28 cellular contexts compared by ENCODE assay signal in the genomic region with DNA sequence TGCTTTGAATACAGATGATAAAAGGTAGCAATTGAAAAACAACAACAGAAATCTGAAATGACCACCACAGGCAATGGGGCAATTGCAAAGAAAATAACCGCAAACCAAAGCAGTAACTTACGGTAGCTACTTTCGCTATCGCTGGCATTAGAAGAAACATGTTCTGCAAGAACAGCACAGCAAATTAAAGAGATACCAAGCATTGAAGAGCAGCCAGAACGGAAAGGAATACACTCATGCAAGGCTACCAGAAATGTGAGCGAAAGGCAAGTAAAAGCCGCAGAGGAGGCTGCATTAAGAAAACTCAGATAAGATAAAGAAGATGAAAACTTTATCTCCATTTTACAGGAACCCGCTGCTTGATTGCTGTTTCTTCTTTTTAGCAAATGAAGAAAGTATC.
A peak's percentile ranks its signal among the peaks of the same experiment; 100 is the strongest.
DNase-seq lines count a peak whose midpoint lies in the region; ATAC-seq, FAIRE-seq and TF ChIP-seq lines count a peak whose summit lies in the region.
"Had no signal": no experiment of that assay in that cellular context is flagged by ENCODE, and none has a peak within 500 bp of the region (broad histone marks: within the 10 kb centered on the region; RNA-seq: fewer than 3 reads in every experiment).

No MANE protein-coding gene starts in this region.

- H3K9me3 Mint-ChIP-seq in nephron progenitor cell: no peaks in the 10 kb centered on the region
- H3K9me3 Mint-ChIP-seq: activated naive CD4-positive, alpha-beta T cell treated with anti-CD3 and anti-CD28 coated beads, Interleukin-2, amount 10 ng/mL, durations not matched to agents 7 days and 5 days; H9; T-helper 1 cell treated with Interleukin-12 subunit alpha and Interleukin-12 subunit beta and Interleukin-4 antibody, amounts not matched to agents 30 μg/mL and 1 μg/mL, for 36 hours had no signal

- ATAC-seq in HG03342 (IDR thresholded peaks at IDR 0.05; ENCODE audit: unreplicated experiment): no peak
- ATAC-seq: activated CD8-positive, alpha-beta T cell treated with anti-CD3 and anti-CD28 coated beads, Interleukin-2, amount 10 ng/mL, durations not matched to agents 7 days and 5 days; GM12878; lower lobe of right lung; naive thymus-derived CD4-positive, alpha-beta T cell had no signal

- intact Hi-C loops in tibial artery (cut with DNase I; ENCODE audit: low total_unique reads): no loop called here

- no peaks in the 10 kb centered on the region for H3K9me3 ChIP-seq in tibial artery
- H3K9me3 ChIP-seq: adrenal gland, lower lobe of right lung, SK-N-SH had no signal

- in situ Hi-C loops in ACHN (cut with HindIII; ENCODE audit: low pct_ligation_motif_present, low pct_unique_long_range_greater_than_20kb, low sequenced_read_pairs): no loop called here

- no peaks in the 10 kb centered on the region for H3K4me1 ChIP-seq in tibial artery
- H3K4me1 ChIP-seq: adrenal gland, lower lobe of right lung had no signal

- H3K27ac ChIP-seq in tibial artery: no peak overlapping the region
- H3K27ac ChIP-seq: adrenal gland, HL-60, lower lobe of right lung had no signal

- TF ChIP-seq POLR2A in GM12892 (IDR thresholded peaks at IDR 0.05; ENCODE audit: low read depth, low read length): no peak

- peak; percentile 38 for DNase-seq in ACHN
- peak; percentile 11 for DNase-seq in LNCaP clone FGC (ENCODE audit: low read depth)
- DNase-seq in amniotic epithelial cell (ENCODE audit: low read depth): peak; percentile 63
- DNase-seq in nephron progenitor cell: no peak
- no peak for DNase-seq in COLO668 (lab: John Stamatoyannopoulos, UW; ENCODE audit: unreplicated experiment)
- DNase-seq in GM12892 (ENCODE audit: insufficient read length): no peak
- DNase-seq in tibial artery: no peak
- DNase-seq: activated CD4-positive, alpha-beta T cell treated with anti-CD3 and anti-CD28 coated beads for 4 hours; activated CD8-positive, alpha-beta T cell treated with anti-CD3 and anti-CD28 coated beads, Interleukin-2, amount 10 ng/mL, durations not matched to agents 7 days and 5 days; activated naive CD4-positive, alpha-beta T cell treated with anti-CD3 and anti-CD28 coated beads, Interleukin-2, amount 10 ng/mL, durations not matched to agents 7 days and 5 days; adrenal gland; CD4-positive, CD25-positive, alpha-beta regulatory T cell; DMS 273 treated with DMSO at 0.1 percent for 48 hours; EL; H9; Karpas-422; lower lobe of right lung; naive thymus-derived CD4-positive, alpha-beta T cell; NCI-H1436 treated with DMSO at 0.1 percent for 48 hours; NCI-H446 treated with DMSO at 0.1 percent for 48 hours; SK-N-SH; stimulated activated CD4-positive, alpha-beta T cell treated with anti-CD3 and anti-CD28 coated beads, Interleukin-4, amount 100 ng/mL, for 24 hours had no signal

- FAIRE-seq in GM12892 (lab: Jason Lieb, UNC): no peak
- FAIRE-seq: endothelial cell of umbilical vein, GM12878, TTC549 had no signal

- no peak overlapping the region for H3K4me3 Mint-ChIP-seq in nephron progenitor cell
- H3K4me3 Mint-ChIP-seq: activated CD8-positive, alpha-beta T cell treated with anti-CD3 and anti-CD28 coated beads, Interleukin-2, amount 10 ng/mL, durations not matched to agents 7 days and 5 days; activated naive CD4-positive, alpha-beta T cell treated with anti-CD3 and anti-CD28 coated beads, Interleukin-2, amount 10 ng/mL, durations not matched to agents 7 days and 5 days; CD4-positive, CD25-positive, alpha-beta regulatory T cell; H9; naive thymus-derived CD4-positive, alpha-beta T cell; T-helper 1 cell treated with Interleukin-12 subunit alpha and Interleukin-12 subunit beta and Interleukin-4 antibody, amounts not matched to agents 30 μg/mL and 1 μg/mL, for 36 hours had no signal

- TF ChIP-seq CTCF in LNCaP clone FGC (IDR thresholded peaks at IDR 0.05; ENCODE audit: control insufficient read depth, extremely low read depth, insufficient read depth) (no peak), nephron progenitor cell (IDR thresholded peaks at IDR 0.05) (no peak), tibial artery (IDR thresholded peaks at IDR 0.05) (no peak)

- H3K4me3 ChIP-seq in LNCaP clone FGC (ENCODE audit: low read depth, low read length): no peak overlapping the region
- H3K4me3 ChIP-seq in tibial artery: no peak overlapping the region
- H3K4me3 ChIP-seq: adrenal gland, GM12878, lower lobe of right lung had no signal

- no peaks in the 10 kb centered on the region for H3K36me3 Mint-ChIP-seq in nephron progenitor cell (ENCODE audit: low read depth)
- H3K36me3 Mint-ChIP-seq: activated naive CD4-positive, alpha-beta T cell treated with anti-CD3 and anti-CD28 coated beads, Interleukin-2, amount 10 ng/mL, durations not matched to agents 7 days and 5 days; CD4-positive, CD25-positive, alpha-beta regulatory T cell; naive thymus-derived CD4-positive, alpha-beta T cell had no signal

- no peaks in the 10 kb centered on the region for H3K27me3 Mint-ChIP-seq in nephron progenitor cell (ENCODE audit: low read depth, poor library complexity)

- H3K27me3 ChIP-seq in tibial artery: no peaks in the 10 kb centered on the region
- H3K27me3 ChIP-seq: adrenal gland had no signal

- peak overlapping the region; percentile 15 for H3K27ac Mint-ChIP-seq in nephron progenitor cell
- H3K27ac Mint-ChIP-seq: activated CD8-positive, alpha-beta T cell treated with anti-CD3 and anti-CD28 coated beads, Interleukin-2, amount 10 ng/mL, durations not matched to agents 7 days and 5 days; activated naive CD4-positive, alpha-beta T cell treated with anti-CD3 and anti-CD28 coated beads, Interleukin-2, amount 10 ng/mL, durations not matched to agents 7 days and 5 days; H9; naive thymus-derived CD4-positive, alpha-beta T cell; T-helper 1 cell treated with Interleukin-12 subunit alpha and Interleukin-12 subunit beta and Interleukin-4 antibody, amounts not matched to agents 30 μg/mL and 1 μg/mL, for 36 hours had no signal

- peaks cover 5% of the 10 kb centered on the region for H3K4me1 Mint-ChIP-seq in nephron progenitor cell
- H3K4me1 Mint-ChIP-seq: activated naive CD4-positive, alpha-beta T cell treated with anti-CD3 and anti-CD28 coated beads, Interleukin-2, amount 10 ng/mL, durations not matched to agents 7 days and 5 days; CD4-positive, CD25-positive, alpha-beta regulatory T cell; naive thymus-derived CD4-positive, alpha-beta T cell had no signal

- no peaks in the 10 kb centered on the region for H3K36me3 ChIP-seq in tibial artery
- H3K36me3 ChIP-seq: adrenal gland, lower lobe of right lung had no signal

Comparison
In these comparisons a context has a peak if more than half of its experiments do, and no peak if none do; other contexts are left out.
1. DNase-seq: peak in ACHN (single experiment), LNCaP clone FGC (single experiment) and amniotic epithelial cell (single experiment); none in nephron progenitor cell (single experiment), COLO668 (single experiment), GM12892 (single experiment) and tibial artery (0 of 2).